ENCODE assay signal across 9 cellular contexts in the genomic region with DNA sequence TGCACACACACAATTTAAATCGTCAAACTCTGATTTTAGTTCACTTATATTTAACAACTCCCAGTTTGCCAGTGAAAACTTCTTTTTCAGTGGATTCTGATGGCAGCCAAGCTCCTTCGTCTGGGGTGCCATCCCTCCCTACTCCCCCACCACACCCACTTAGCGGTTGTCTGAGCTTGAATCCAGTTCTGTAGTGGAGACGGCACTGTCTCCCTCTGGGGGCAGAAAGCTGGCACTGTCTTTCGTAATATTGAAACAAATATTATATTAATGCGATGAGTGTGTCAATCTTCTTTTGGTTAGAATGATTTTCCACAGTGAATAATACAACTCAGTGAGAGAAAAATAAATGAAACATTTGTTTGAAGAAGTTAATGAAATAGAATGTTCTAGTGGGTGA. TPM values are rescaled to one million over a fixed set of nuclear protein-coding genes. Genes with fewer than 3 reads are reported as not detected.
DNase-seq lines count a peak whose midpoint lies in the region; ATAC-seq and TF ChIP-seq lines count a peak whose summit lies in the region.
"Had no signal": no experiment of that assay in that cellular context is flagged by ENCODE, and none has a peak within 500 bp of the region (broad histone marks: within the 10 kb centered on the region; RNA-seq: fewer than 3 reads in every experiment).

No MANE protein-coding gene starts in this region.

- ATAC-seq in DND-41 (ENCODE audit: insufficient read depth, low read depth) = no peak
- ATAC-seq in gastrocnemius medialis = no peak

- no peak overlapping the region for H3K9ac ChIP-seq in DND-41 (ENCODE audit: low read depth, low read length)
- no peak overlapping the region for H3K9ac ChIP-seq in mesendoderm (ENCODE audit: low read length)

- no peak overlapping the region for H2BK5ac ChIP-seq in mesendoderm (ENCODE audit: low read length)

- intact Hi-C loops in gastrocnemius medialis (cut with DNase I; ENCODE audit: low total_unique reads) = loop anchor here (2.0 kb wide), 1 partner anchor 159 kb away; no protein-coding TSS in a partner anchor

- no peak overlapping the region for H2BK15ac ChIP-seq in mesendoderm (replicated peaks; ENCODE audit: low read depth)

- H3K27ac ChIP-seq in DND-41 (ENCODE audit: low read length) (no peak overlapping the region), mesendoderm (ENCODE audit: low read depth, low read length) (no peak overlapping the region), gastrocnemius medialis (no peak overlapping the region)

- DNase-seq in DND-41 = no peak
- peak; percentile 34 for DNase-seq in LHCN-M2 (ENCODE audit: low read depth)
- DNase-seq in astrocyte of the cerebellum (ENCODE audit: low read depth) = no peak
- DNase-seq in mesendoderm = peak; percentile 44
- DNase-seq in gastrocnemius medialis = no peak
- no peak for DNase-seq in GF-D8 (lab: John Stamatoyannopoulos, UW)
- DNase-seq in UCSD-AML1 (lab: John Stamatoyannopoulos, UW; ENCODE audit: unreplicated experiment) = no peak
- DNase-seq: activated CD4-positive, alpha-beta T cell treated with anti-CD3 and anti-CD28 coated beads for 4 hours had no signal

- H3K9me3 ChIP-seq in DND-41 (ENCODE audit: insufficient read depth, low read length, severe bottlenecking) (no peaks in the 10 kb centered on the region), gastrocnemius medialis (no peaks in the 10 kb centered on the region)

- H3K4me3 ChIP-seq in DND-41 (ENCODE audit: low read depth in 1 of 2, low read length in 2 of 2) (no peak overlapping the region), astrocyte of the cerebellum (ENCODE audit: low read depth, low read length) (no peak overlapping the region), mesendoderm (ENCODE audit: low read length) (no peak overlapping the region), gastrocnemius medialis (no peak overlapping the region)

- peak; percentile 24 for TF ChIP-seq CTCF in DND-41 (IDR thresholded peaks at IDR 0.05; ENCODE audit: borderline replicate concordance, extremely low read depth, low read length, poor library complexity, severe bottlenecking)
- TF ChIP-seq CTCF in astrocyte of the cerebellum (IDR thresholded peaks at IDR 0.05; ENCODE audit: low read depth, low read length, missing control alignments) = peak; percentile 46
- TF ChIP-seq CTCF in gastrocnemius medialis (IDR thresholded peaks at IDR 0.05 in 4 of 5, conservative IDR thresholded peaks at IDR 0.05 in 1 of 5) = peak in 1 of 5 experiments; percentile 11

- TF ChIP-seq POLR2A in gastrocnemius medialis (IDR thresholded peaks at IDR 0.05) = no peak

- in situ Hi-C loops in astrocyte of the cerebellum (cut with HindIII; ENCODE audit: low sequenced_read_pairs) = loop anchor here (25.0 kb wide), 1 partner anchor 301 kb away; the partner anchor contains the start of gene SPARCL1
- in situ Hi-C loops in gastrocnemius medialis (cut with MboI; ENCODE audit: low sequenced_read_pairs in 4 of 4) = loop anchor here in 3 of 4 donors (5.0 to 25.0 kb wide), 4 partner anchors 156 to 476 kb away; partner anchors contain the start of gene HSD17B11 (in 2 of the 3)

- no peak overlapping the region for H3K23ac ChIP-seq in mesendoderm (ENCODE audit: low read length)

- H3K18ac ChIP-seq in mesendoderm (ENCODE audit: low read length) = no peak overlapping the region

- no peak overlapping the region for H2AFZ ChIP-seq in DND-41 (ENCODE audit: low read depth, low read length)

- H3K79me2 ChIP-seq in DND-41 (ENCODE audit: insufficient read depth, low read length) (no peaks in the 10 kb centered on the region), mesendoderm (ENCODE audit: control insufficient read depth, insufficient read depth, low read length) (no peaks in the 10 kb centered on the region)

- no peak overlapping the region for H3K4ac ChIP-seq in mesendoderm (ENCODE audit: low read depth, low read length)

- no peaks in the 10 kb centered on the region for H3K4me1 ChIP-seq in DND-41 (ENCODE audit: insufficient read depth, low read length)
- peaks cover 4% of the 10 kb centered on the region for H3K4me1 ChIP-seq in mesendoderm (ENCODE audit: control insufficient read depth, low read depth, low read length)
- no peaks in the 10 kb centered on the region for H3K4me1 ChIP-seq in gastrocnemius medialis

- peak overlapping the region; percentile 28 for H2BK120ac ChIP-seq in mesendoderm (ENCODE audit: low read depth, low read length)

- H4K8ac ChIP-seq in mesendoderm (ENCODE audit: low read depth, low read length) = no peak overlapping the region

- H3K36me3 ChIP-seq in DND-41 (ENCODE audit: insufficient read depth, low read length) = no peaks in the 10 kb centered on the region
- no peaks in the 10 kb centered on the region for H3K36me3 ChIP-seq in mesendoderm (ENCODE audit: control insufficient read depth, insufficient read depth, low read length)
- H3K36me3 ChIP-seq in gastrocnemius medialis = no peaks in the 10 kb centered on the region

- peaks cover 11% of the 10 kb centered on the region for H3K27me3 ChIP-seq in DND-41 (ENCODE audit: insufficient read depth, low read length, poor library complexity)
- no peaks in the 10 kb centered on the region for H3K27me3 ChIP-seq in mesendoderm (ENCODE audit: insufficient read depth, low read length, poor library complexity)
- no peaks in the 10 kb centered on the region for H3K27me3 ChIP-seq in gastrocnemius medialis

- H3K4me2 ChIP-seq in DND-41 (ENCODE audit: insufficient read depth, low read length) (no peak overlapping the region), mesendoderm (ENCODE audit: low read length) (no peak overlapping the region)

- H4K5ac ChIP-seq in mesendoderm (ENCODE audit: low read length) = no peak overlapping the region

- no peak overlapping the region for H3K56ac ChIP-seq in mesendoderm (ENCODE audit: low read length)

- H2AK5ac ChIP-seq in mesendoderm (ENCODE audit: low read length) = no peak overlapping the region

- H3K79me1 ChIP-seq in mesendoderm (ENCODE audit: low read length) = no peaks in the 10 kb centered on the region

- no peaks in the 10 kb centered on the region for H4K20me1 ChIP-seq in DND-41 (ENCODE audit: insufficient read depth, low read length)

- WGBS in mesendoderm (ENCODE audit: extremely low coverage, insufficient coverage, low lambda C conversion rate) = no CpG with 5 or more reads among the region's 6 CpGs

RNA-seq across cellular contexts. Expression of gene MEPE, which starts 5.4 kb away (rescaled TPM):
- not detected in 2 replicates for total RNA-seq in LHCN-M2 (2014; rRNA removed)
- polyA plus RNA-seq in LHCN-M2 (2012) = not detected
- 0.29 TPM for polyA plus RNA-seq in mesendoderm (2013, experiment 1 of 2)
- polyA plus RNA-seq in mesendoderm (2013, experiment 2 of 2) = 0.25 TPM
- not detected for total RNA-seq in gastrocnemius medialis
- total RNA-seq: NCI-H460 had no signal

RNA-seq across cellular contexts. Expression of gene IBSP, which starts 38.9 kb away (rescaled TPM):
- total RNA-seq in LHCN-M2 (2014; rRNA removed) (not detected in 2 replicates), gastrocnemius medialis (not detected)
- polyA plus RNA-seq in LHCN-M2 (2012) = not detected
- not detected for polyA plus RNA-seq in mesendoderm (2013, experiment 1 of 2)
- not detected for polyA plus RNA-seq in mesendoderm (2013, experiment 2 of 2)
- total RNA-seq: NCI-H460 had no signal

Comparison
In these comparisons a context has a peak if more than half of its experiments do, and no peak if none do; other contexts are left out.
1. DNase-seq: peak in LHCN-M2 (single experiment) and mesendoderm (single experiment); none in DND-41 (single experiment), astrocyte of the cerebellum (single experiment), gastrocnemius medialis (0 of 2), GF-D8 (single experiment) and UCSD-AML1 (single experiment).